ENCODE assay signal across 8 cellular contexts in the genomic region with DNA sequence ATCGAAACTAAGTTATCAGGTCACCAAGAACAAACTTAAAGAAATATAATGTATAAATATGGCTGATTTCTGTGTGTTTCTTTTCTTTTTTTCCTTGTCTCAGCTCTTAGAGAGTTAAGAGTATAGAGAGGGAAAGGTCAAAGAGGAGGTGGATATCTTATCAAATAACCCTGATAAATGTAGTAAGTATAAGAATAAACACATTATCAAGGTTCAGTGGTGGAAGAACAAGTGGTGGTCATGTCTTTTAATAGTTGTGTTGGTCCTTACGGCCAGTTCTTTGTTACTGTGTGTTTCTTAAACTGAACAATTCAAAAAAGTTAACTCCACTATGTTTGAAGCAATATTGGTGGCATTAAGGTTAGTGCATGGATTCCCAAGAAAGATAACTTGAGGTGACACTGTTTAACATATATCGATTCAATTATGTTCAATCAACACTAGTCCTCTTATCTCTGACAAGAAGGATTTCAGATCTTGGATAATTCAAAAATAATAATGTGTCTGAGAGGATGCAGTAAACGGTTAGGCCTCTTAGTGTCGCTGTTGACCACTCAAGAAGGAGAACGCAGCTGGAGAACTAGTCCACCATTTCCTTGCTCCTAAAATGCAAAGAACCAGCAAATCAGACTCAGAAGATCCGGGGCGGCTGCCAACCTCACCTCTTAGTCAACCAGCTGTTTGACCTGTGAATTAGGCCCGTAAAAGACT. TPM values are rescaled to one million over a fixed set of nuclear protein-coding genes. Genes with fewer than 3 reads are reported as not detected.
DNase-seq lines count a peak whose midpoint lies in the region; ATAC-seq and TF ChIP-seq lines count a peak whose summit lies in the region.

A gene (plus strand): TSS at position 588 of the 711 bp plus-strand sequence. CDS start 205 bp downstream, outside the sequence.

- POLR2A ChIA-PET in activated CD4-positive, alpha-beta memory T cell treated with anti-CD3 and anti-CD28 coated beads for 36 hours (lab: Charles Lee) = no interaction called here

- peak in 8 of 9 donors; percentile 17 to 66 (median 54) for TF ChIP-seq CTCF in heart right ventricle (IDR thresholded peaks at IDR 0.05)
- peak; percentile 39 for TF ChIP-seq CTCF in type B pancreatic cell (conservative IDR thresholded peaks at IDR 0.05)

- 18% methylated on average over 9 of the region's 9 CpGs for WGBS in heart right ventricle, 2 donors

- no peak for ATAC-seq in activated CD8-positive, alpha-beta memory T cell treated with anti-CD3 and anti-CD28 coated beads, Interleukin-2, amount 10 ng/mL, durations not matched to agents 7 days and 5 days
- ATAC-seq in heart right ventricle (peak in 7 of 8 donors; percentile 49 to 74 (median 61)), HG03135 (IDR thresholded peaks at IDR 0.05; ENCODE audit: unreplicated experiment) (no peak)

- peak within 1 kb of the TSS; percentile 42 to 83 (median 76) for H3K27ac ChIP-seq in heart right ventricle

- peak within 1 kb of the TSS; percentile 61 for H3K4me3 Mint-ChIP-seq in activated CD8-positive, alpha-beta memory T cell treated with anti-CD3 and anti-CD28 coated beads, Interleukin-2, amount 10 ng/mL, durations not matched to agents 7 days and 5 days
- no peak within 1 kb of the TSS for H3K4me3 Mint-ChIP-seq in activated CD4-positive, alpha-beta memory T cell treated with anti-CD3 and anti-CD28 coated beads for 36 hours
- H3K4me3 Mint-ChIP-seq in type B pancreatic cell = peak within 1 kb of the TSS; percentile 84

- peaks cover 29% of the 10 kb centered on the region for H3K27me3 Mint-ChIP-seq in activated CD8-positive, alpha-beta memory T cell treated with anti-CD3 and anti-CD28 coated beads, Interleukin-2, amount 10 ng/mL, durations not matched to agents 7 days and 5 days
- H3K27me3 Mint-ChIP-seq in activated CD4-positive, alpha-beta memory T cell treated with anti-CD3 and anti-CD28 coated beads for 36 hours = peaks cover 41% of the 10 kb centered on the region
- H3K27me3 Mint-ChIP-seq in type B pancreatic cell = no peaks in the 10 kb centered on the region

- CTCF ChIA-PET in activated CD8-positive, alpha-beta memory T cell treated with anti-CD3 and anti-CD28 coated beads, Interleukin-2, amount 10 ng/mL, durations not matched to agents 7 days and 5 days (lab: Charles Lee) = interaction anchor here (1.0 to 2.2 kb wide), 9 partner anchors 12 to 182 kb away, joined by 3 to 6 read pairs (median 3); a partner anchor contains a TSS
- CTCF ChIA-PET in activated CD4-positive, alpha-beta memory T cell treated with anti-CD3 and anti-CD28 coated beads for 36 hours (lab: Charles Lee) = interaction anchor here (1.0 to 1.6 kb wide), 3 partner anchors 14 to 214 kb away, joined by 3 to 4 read pairs (median 4); no protein-coding TSS in a partner anchor

- H3K36me3 Mint-ChIP-seq in activated CD8-positive, alpha-beta memory T cell treated with anti-CD3 and anti-CD28 coated beads, Interleukin-2, amount 10 ng/mL, durations not matched to agents 7 days and 5 days = peaks cover 8% of the 10 kb centered on the region
- H3K36me3 Mint-ChIP-seq in activated CD4-positive, alpha-beta memory T cell treated with anti-CD3 and anti-CD28 coated beads for 36 hours = peaks cover 21% of the 10 kb centered on the region
- H3K36me3 Mint-ChIP-seq in type B pancreatic cell = no peaks in the 10 kb centered on the region

- no peak for DNase-seq in activated CD8-positive, alpha-beta memory T cell treated with anti-CD3 and anti-CD28 coated beads, Interleukin-2, amount 10 ng/mL, durations not matched to agents 7 days and 5 days
- no peak for DNase-seq in activated CD8-positive, alpha-beta memory T cell treated with anti-CD3 and anti-CD28 coated beads, Interleukin-2, amount 50 U/mL, for 4 hours
- DNase-seq in activated CD4-positive, alpha-beta memory T cell treated with anti-CD3 and anti-CD28 coated beads for 36 hours = peak; percentile 20
- peak in 1 of 2 donors; percentile 41 for DNase-seq in heart right ventricle
- no peak for DNase-seq in type B pancreatic cell (ENCODE audit: extremely low spot score, unreplicated experiment)
- DNase-seq in NOMO-1 (lab: John Stamatoyannopoulos, UW; ENCODE audit: unreplicated experiment in 2 of 2) = no peak
- DNase-seq in NCI-H2081 treated with DMSO at 0.1 percent for 48 hours (lab: John Stamatoyannopoulos, UW) = no peak

- intact Hi-C loops in activated CD4-positive, alpha-beta memory T cell treated with anti-CD3 and anti-CD28 coated beads for 36 hours (cut with micrococcal nuclease) = no loop called here
- intact Hi-C loops in heart right ventricle (cut with DNase I) = loop anchor here in 5 of 10 donors (2.0 to 10.0 kb wide), 4 partner anchors 25 to 221 kb away; a partner anchor contains a TSS

- H3K9me3 ChIP-seq in heart right ventricle = peaks cover 0 to 99% (median 34%) of the 10 kb centered on the region in 11 donors

- no peaks in the 10 kb centered on the region for H3K4me1 Mint-ChIP-seq in activated CD8-positive, alpha-beta memory T cell treated with anti-CD3 and anti-CD28 coated beads, Interleukin-2, amount 10 ng/mL, durations not matched to agents 7 days and 5 days
- no peaks in the 10 kb centered on the region for H3K4me1 Mint-ChIP-seq in activated CD4-positive, alpha-beta memory T cell treated with anti-CD3 and anti-CD28 coated beads for 36 hours (ENCODE audit: low read depth)
- H3K4me1 Mint-ChIP-seq in type B pancreatic cell (ENCODE audit: unreplicated experiment) = no peaks in the 10 kb centered on the region

- peaks cover 0 to 15% (median 0%) of the 10 kb centered on the region in 9 donors for H3K4me1 ChIP-seq in heart right ventricle

- H3K27ac Mint-ChIP-seq in activated CD8-positive, alpha-beta memory T cell treated with anti-CD3 and anti-CD28 coated beads, Interleukin-2, amount 10 ng/mL, durations not matched to agents 7 days and 5 days = no peak within 1 kb of the TSS
- no peak within 1 kb of the TSS for H3K27ac Mint-ChIP-seq in activated CD4-positive, alpha-beta memory T cell treated with anti-CD3 and anti-CD28 coated beads for 36 hours
- no peak within 1 kb of the TSS for H3K27ac Mint-ChIP-seq in type B pancreatic cell

- peak within 1 kb of the TSS in 9 of 10 donors; percentile 42 to 58 (median 49) for H3K4me3 ChIP-seq in heart right ventricle

- H3K36me3 ChIP-seq in heart right ventricle = peaks cover 0 to 3% (median 0%) of the 10 kb centered on the region in 9 donors

- H3K9me3 Mint-ChIP-seq in activated CD8-positive, alpha-beta memory T cell treated with anti-CD3 and anti-CD28 coated beads, Interleukin-2, amount 10 ng/mL, durations not matched to agents 7 days and 5 days (ENCODE audit: low read depth) = peaks cover 11% of the 10 kb centered on the region
- H3K9me3 Mint-ChIP-seq in activated CD4-positive, alpha-beta memory T cell treated with anti-CD3 and anti-CD28 coated beads for 36 hours = peaks cover 45% of the 10 kb centered on the region
- H3K9me3 Mint-ChIP-seq in type B pancreatic cell = peaks cover 16% of the 10 kb centered on the region

- peaks cover 0 to 35% (median 0%) of the 10 kb centered on the region in 7 donors for H3K27me3 ChIP-seq in heart right ventricle

RNA-seq across cellular contexts. Expression of the gene that starts here (rescaled TPM):
- total RNA-seq in activated CD8-positive, alpha-beta memory T cell treated with anti-CD3 and anti-CD28 coated beads, Interleukin-2, amount 10 ng/mL, durations not matched to agents 7 days and 5 days = under 1 TPM in 1 of 2 experiments, not detected in 1; 0.15 TPM
- not detected for total RNA-seq in activated CD4-positive, alpha-beta memory T cell treated with anti-CD3 and anti-CD28 coated beads for 36 hours
- total RNA-seq in heart right ventricle (10 to 100 TPM; 10.0 to 21.0 (median 15.2) TPM), type B pancreatic cell (ENCODE audit: low replicate concordance) (0.27 and 2.3 TPM in 2 replicates)
- 1 to 10 TPM; 1.3 to 7.5 TPM for polyA plus RNA-seq in heart right ventricle

Comparison
In these comparisons a context has a peak if more than half of its experiments do, and no peak if none do; other contexts are left out.
1. Peak in DNase-seq in activated CD4-positive, alpha-beta memory T cell treated with anti-CD3 and anti-CD28 coated beads for 36 hours; RNA of the gene not detected or under 1 TPM.
2. ATAC-seq: peak in heart right ventricle (7 of 8); none in activated CD8-positive, alpha-beta memory T cell treated with anti-CD3 and anti-CD28 coated beads, Interleukin-2, amount 10 ng/mL, durations not matched to agents 7 days and 5 days (single experiment) and HG03135 (single experiment).